Comparison of ENCODE assay signal across 16 cellular contexts in the genomic region with DNA sequence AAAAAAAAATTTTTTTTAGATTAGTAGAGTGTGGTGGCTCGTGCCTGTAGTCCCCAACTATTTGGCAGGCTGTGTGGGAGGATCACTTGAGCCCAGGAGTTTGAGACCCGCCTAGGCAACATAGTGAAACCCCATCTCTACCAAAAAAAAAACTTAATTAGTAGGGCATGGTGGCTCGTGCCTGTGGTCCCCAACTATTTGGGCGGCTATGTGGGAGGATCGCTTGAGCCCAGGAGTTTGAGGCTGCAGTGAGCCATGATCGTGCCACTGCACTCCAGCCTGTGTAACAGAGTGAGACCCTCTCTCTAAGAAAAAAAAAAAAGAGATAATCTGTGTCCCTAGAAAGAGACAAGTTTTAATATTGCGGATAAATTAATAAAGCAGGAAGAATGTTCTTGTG. TPM values are rescaled to one million over a fixed set of nuclear protein-coding genes. Genes with fewer than 3 reads are reported as not detected.
"Had no signal": no experiment of that assay in that cellular context is flagged by ENCODE, and none has a peak within 500 bp of the region (broad histone marks: within the 10 kb centered on the region; RNA-seq: fewer than 3 reads in every experiment).

No MANE protein-coding gene starts in this region.

- H3K36me3 Mint-ChIP-seq: naive thymus-derived CD4-positive, alpha-beta T cell; type B pancreatic cell had no signal

- H3K4me3 ChIP-seq: adrenal gland, colonic mucosa, gastrocnemius medialis had no signal

- DNase-seq: activated B cell treated with CpG ODN at 0.5 μM for 24 hours; adrenal gland; caudate nucleus; colonic mucosa; effector CD4-positive, alpha-beta T cell; gastrocnemius medialis; naive thymus-derived CD4-positive, alpha-beta T cell; SHP77 treated with DMSO at 0.1 percent for 48 hours; stimulated activated CD4-positive, alpha-beta T cell treated with anti-CD3 and anti-CD28 coated beads, Interleukin-15, amount 100 ng/mL, for 24 hours; stimulated activated CD4-positive, alpha-beta T cell treated with anti-CD3 and anti-CD28 coated beads, Interleukin-4, amount 100 ng/mL, for 24 hours; substantia nigra had no signal

- H3K36me3 ChIP-seq: adrenal gland, colonic mucosa, gastrocnemius medialis had no signal

- H3K27ac Mint-ChIP-seq: activated B cell treated with CpG ODN at 0.5 μM for 24 hours; T-helper 1 cell treated with Interleukin-12 subunit alpha and Interleukin-12 subunit beta and Interleukin-4 antibody, amounts not matched to agents 30 μg/mL and 1 μg/mL, for 36 hours; type B pancreatic cell had no signal

- H3K9me3 ChIP-seq: adrenal gland, colonic mucosa, gastrocnemius medialis had no signal

- H3K4me3 Mint-ChIP-seq: activated B cell treated with CpG ODN at 0.5 μM for 24 hours; naive thymus-derived CD4-positive, alpha-beta T cell; T-helper 1 cell treated with Interleukin-12 subunit alpha and Interleukin-12 subunit beta and Interleukin-4 antibody, amounts not matched to agents 30 μg/mL and 1 μg/mL, for 36 hours; type B pancreatic cell had no signal

- H3K27me3 ChIP-seq: colonic mucosa had no signal

- ATAC-seq: gastrocnemius medialis; naive thymus-derived CD4-positive, alpha-beta T cell had no signal

- H3K4me1 ChIP-seq: adrenal gland, colonic mucosa, gastrocnemius medialis, parathyroid adenoma had no signal

- H3K9me3 Mint-ChIP-seq: activated B cell treated with CpG ODN at 0.5 μM for 24 hours; naive thymus-derived CD4-positive, alpha-beta T cell; T-helper 1 cell treated with Interleukin-12 subunit alpha and Interleukin-12 subunit beta and Interleukin-4 antibody, amounts not matched to agents 30 μg/mL and 1 μg/mL, for 36 hours; type B pancreatic cell had no signal

- H3K9ac ChIP-seq: parathyroid adenoma had no signal

- H3K27ac ChIP-seq: adrenal gland, colonic mucosa, gastrocnemius medialis, parathyroid adenoma had no signal

RNA-seq across cellular contexts. Expression of a gene that starts 8.8 kb away (rescaled TPM):
- total RNA-seq: gastrocnemius medialis, kidney epithelial cell, renal cortical epithelial cell had no signal
